ENCODE assay signal across 10 cellular contexts in the genomic region with DNA sequence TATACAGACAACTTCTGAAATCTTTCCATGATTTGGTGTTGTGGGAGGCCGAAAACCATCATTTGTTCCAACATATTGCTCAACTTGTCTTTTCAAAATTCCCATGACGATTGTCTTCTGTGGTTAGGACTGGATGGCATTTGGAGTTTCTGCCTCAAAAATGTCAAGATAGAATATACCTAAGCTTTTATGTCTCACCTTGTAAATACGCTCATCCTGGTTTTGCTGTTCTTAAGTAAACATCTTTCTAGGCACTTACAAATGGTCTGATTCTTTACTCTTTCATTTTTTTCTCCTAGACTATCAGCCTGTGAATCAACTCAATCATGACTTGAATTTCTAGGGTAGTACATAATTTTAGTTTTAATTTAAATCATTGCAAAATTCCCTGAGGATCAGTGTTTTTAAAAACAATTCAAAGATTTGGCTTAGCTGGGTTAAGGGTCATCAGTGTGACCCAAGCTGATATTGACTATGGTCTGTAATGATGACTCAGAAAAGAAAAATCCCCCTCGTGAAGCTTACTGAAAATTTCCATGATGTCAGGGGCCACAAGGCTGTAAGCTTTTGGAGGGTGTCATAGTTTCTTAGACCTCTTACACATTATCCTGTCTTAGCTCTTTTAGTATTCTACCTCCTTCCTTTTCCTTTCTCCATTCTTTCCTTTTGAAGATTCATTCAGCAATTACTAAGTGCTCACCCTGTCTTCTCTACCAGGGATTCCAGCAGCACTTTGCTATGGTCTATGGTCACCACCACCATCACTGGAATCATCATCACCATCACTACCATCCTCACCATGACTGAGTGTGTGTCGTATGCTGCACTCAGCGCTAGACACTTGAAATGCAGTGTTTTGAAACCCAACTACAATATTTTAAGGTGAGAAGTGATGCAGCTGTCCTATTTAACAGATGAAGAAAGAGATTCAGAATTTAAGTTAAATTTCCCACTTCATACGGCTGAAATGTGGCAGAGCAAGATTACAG.
DNase-seq lines count a peak whose midpoint lies in the region; ATAC-seq and TF ChIP-seq lines count a peak whose summit lies in the region.
"Had no signal": no experiment of that assay in that cellular context is flagged by ENCODE, and none has a peak within 500 bp of the region (broad histone marks: within the 10 kb centered on the region; RNA-seq: fewer than 3 reads in every experiment).

No MANE protein-coding gene starts in this region.

- H3K4me1 Mint-ChIP-seq in nephron progenitor cell: no peaks in the 10 kb centered on the region

- peaks cover 3% of the 10 kb centered on the region for H3K27me3 Mint-ChIP-seq in nephron progenitor cell (ENCODE audit: low read depth, poor library complexity)

- DNase-seq in astrocyte of the hippocampus (ENCODE audit: low read depth, low spot score): peak; percentile 32
- no peak for DNase-seq in nephron progenitor cell
- no peak for DNase-seq in cerebellar nuclear complex (lab: John Stamatoyannopoulos, UW)
- no peak for DNase-seq in CD1c-positive myeloid dendritic cell (ENCODE audit: extremely low spot score)
- DNase-seq in MV-4-11 (lab: John Stamatoyannopoulos, UW): no peak
- DNase-seq: activated naive CD4-positive, alpha-beta T cell treated with anti-CD3 and anti-CD28 coated beads for 36 hours; left colon had no signal

- H3K9me3 Mint-ChIP-seq in nephron progenitor cell: peaks cover 3% of the 10 kb centered on the region
- H3K9me3 Mint-ChIP-seq: activated naive CD4-positive, alpha-beta T cell treated with anti-CD3 and anti-CD28 coated beads for 36 hours had no signal

- H3K36me3 Mint-ChIP-seq in nephron progenitor cell (ENCODE audit: low read depth): no peaks in the 10 kb centered on the region

- peak overlapping the region; percentile 4 for H3K27ac Mint-ChIP-seq in nephron progenitor cell
- H3K27ac Mint-ChIP-seq: activated naive CD4-positive, alpha-beta T cell treated with anti-CD3 and anti-CD28 coated beads for 36 hours had no signal

- peak; percentile 64 for ATAC-seq in GM18858 (IDR thresholded peaks at IDR 0.05; ENCODE audit: unreplicated experiment)
- peak; percentile 61 for ATAC-seq in HG03095 (IDR thresholded peaks at IDR 0.05; ENCODE audit: unreplicated experiment)
- no peak for ATAC-seq in HG03571 (IDR thresholded peaks at IDR 0.05; ENCODE audit: unreplicated experiment)
- ATAC-seq: left colon had no signal

- no peak overlapping the region for H3K4me3 Mint-ChIP-seq in nephron progenitor cell
- H3K4me3 Mint-ChIP-seq: activated naive CD4-positive, alpha-beta T cell treated with anti-CD3 and anti-CD28 coated beads for 36 hours had no signal

- TF ChIP-seq CTCF in nephron progenitor cell (IDR thresholded peaks at IDR 0.05): no peak
